In the genomic region with DNA sequence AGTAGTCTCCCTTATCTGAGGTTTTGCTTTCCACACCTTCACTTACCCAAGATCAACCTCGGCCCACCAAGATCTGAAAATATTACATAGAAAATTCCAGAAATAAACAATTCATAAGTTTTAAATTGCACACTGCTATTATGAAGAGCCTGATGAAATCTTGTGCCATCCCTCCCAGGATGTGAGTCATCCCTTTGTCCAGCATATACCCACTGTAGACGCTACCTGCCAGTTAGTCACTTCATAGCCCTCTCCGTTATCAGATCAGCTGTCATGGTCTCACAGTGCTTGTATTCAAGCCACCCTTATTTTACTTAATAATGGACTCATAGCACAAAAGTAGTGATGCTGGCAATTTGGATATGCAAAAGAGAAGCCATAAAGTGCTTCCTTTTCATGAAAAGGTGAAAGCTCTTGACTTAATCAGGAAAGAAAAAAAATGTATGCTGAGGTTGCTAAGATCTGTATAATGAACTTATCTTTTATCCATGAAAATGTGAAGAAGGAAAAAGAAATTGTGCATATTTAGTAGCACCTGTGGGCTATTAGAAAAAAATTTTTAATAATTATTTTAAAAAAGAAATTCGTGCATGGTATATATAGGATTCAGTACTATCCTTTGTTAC, we compare ENCODE assay signal across 2 cellular contexts.
A peak's percentile ranks its signal among the peaks of the same experiment; 100 is the strongest.
TF ChIP-seq lines count a peak whose summit lies in the region.

No MANE protein-coding gene starts in this region.

TF ChIP-seq in A549, 52 proteins besides CTCF, POLR2A, EP300 and RAD21:
- TF ChIP-seq EHF (CRISPR knock-in tag; IDR thresholded peaks at IDR 0.05) (no peak), CEBPB (IDR thresholded peaks at IDR 0.05) (peak; percentile 62 to 65), FOSL2 (IDR thresholded peaks at IDR 0.05) (peak; percentile 89), FOSL2 (CRISPR knock-in tag; IDR thresholded peaks at IDR 0.05) (peak; percentile 83), FOXS1 (CRISPR knock-in tag; IDR thresholded peaks at IDR 0.05) (no peak), GATA3 (IDR thresholded peaks at IDR 0.05; ENCODE audit: borderline replicate concordance) (peak; percentile 50; the same call in 1 of the 2 replicates), ESRRA (IDR thresholded peaks at IDR 0.05; ENCODE audit: borderline replicate concordance, low read length) (no peak), JUN (IDR thresholded peaks at IDR 0.05) (peak; percentile 49 to 69; a peak in 3 of 5 replicates), JUNB (IDR thresholded peaks at IDR 0.05) (peak; percentile 62; the same call in 1 of the 2 replicates)
- TF ChIP-seq, protein P1, sequence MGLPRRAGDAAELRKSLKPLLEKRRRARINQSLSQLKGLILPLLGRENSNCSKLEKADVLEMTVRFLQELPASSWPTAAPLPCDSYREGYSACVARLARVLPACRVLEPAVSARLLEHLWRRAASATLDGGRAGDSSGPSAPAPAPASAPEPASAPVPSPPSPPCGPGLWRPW (IDR thresholded peaks at IDR 0.05) = 0 out of 2 replicates have a peak, but pooled peaks have one; percentile 20
- TF ChIP-seq, protein P2, sequence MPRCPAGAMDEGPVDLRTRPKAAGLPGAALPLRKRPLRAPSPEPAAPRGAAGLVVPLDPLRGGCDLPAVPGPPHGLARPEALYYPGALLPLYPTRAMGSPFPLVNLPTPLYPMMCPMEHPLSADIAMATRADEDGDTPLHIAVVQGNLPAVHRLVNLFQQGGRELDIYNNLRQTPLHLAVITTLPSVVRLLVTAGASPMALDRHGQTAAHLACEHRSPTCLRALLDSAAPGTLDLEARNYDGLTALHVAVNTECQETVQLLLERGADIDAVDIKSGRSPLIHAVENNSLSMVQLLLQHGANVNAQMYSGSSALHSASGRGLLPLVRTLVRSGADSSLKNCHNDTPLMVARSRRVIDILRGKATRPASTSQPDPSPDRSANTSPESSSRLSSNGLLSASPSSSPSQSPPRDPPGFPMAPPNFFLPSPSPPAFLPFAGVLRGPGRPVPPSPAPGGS (IDR thresholded peaks at IDR 0.05) = peak; percentile 21; the same call in 1 of the 3 replicates

TF ChIP-seq in SK-N-SH, 30 proteins besides CTCF, POLR2A, EP300 and RAD21:
- TF ChIP-seq MEF2A (IDR thresholded peaks at IDR 0.05; ENCODE audit: borderline replicate concordance, low read depth) (no peak), NFIC (IDR thresholded peaks at IDR 0.05; ENCODE audit: borderline replicate concordance) (peak; percentile 27; the same call in 1 of the 2 replicates), NRF1 (IDR thresholded peaks at IDR 0.05; ENCODE audit: low read depth, low read length) (no peak), JUND (IDR thresholded peaks at IDR 0.05) (peak; percentile 90), TAF1 (IDR thresholded peaks at IDR 0.05; ENCODE audit: borderline replicate concordance, low read depth, low read length) (peak; percentile 48; the same call in 1 of the 2 replicates), SMC3 (IDR thresholded peaks at IDR 0.05; ENCODE audit: low read depth, low read length) (no peak), RXRA (IDR thresholded peaks at IDR 0.05; ENCODE audit: borderline replicate concordance, low read depth) (no peak), GATA2 (CRISPR knock-in tag; IDR thresholded peaks at IDR 0.05) (no peak), TCF12 (IDR thresholded peaks at IDR 0.05) (peak; percentile 75), TEAD4 (IDR thresholded peaks at IDR 0.05; ENCODE audit: borderline replicate concordance, insufficient read depth) (no peak), YY1 (IDR thresholded peaks at IDR 0.05; ENCODE audit: low read depth) (no peak), RCOR1 (IDR thresholded peaks at IDR 0.05; ENCODE audit: low read length) (no peak), SIN3A (IDR thresholded peaks at IDR 0.05; ENCODE audit: borderline replicate concordance, low read depth, low read length) (0 out of 2 replicates have a peak, but pooled peaks have one; percentile 71), EZH2phosphoT487 (IDR thresholded peaks at IDR 0.05; ENCODE audit: borderline replicate concordance, low read depth) (no peak), FOSL2 (IDR thresholded peaks at IDR 0.05; ENCODE audit: borderline replicate concordance, low read depth) (peak; percentile 90), POLR2AphosphoS5 (IDR thresholded peaks at IDR 0.05; ENCODE audit: low read depth, low read length) (peak; percentile 65; the same call in 1 of the 2 replicates), FOXJ3 (CRISPR knock-in tag; IDR thresholded peaks at IDR 0.05) (no peak), FOXM1 (IDR thresholded peaks at IDR 0.05; ENCODE audit: low read depth) (no peak), MXI1 (IDR thresholded peaks at IDR 0.05; ENCODE audit: low read depth, low read length) (no peak), RFX5 (IDR thresholded peaks at IDR 0.05; ENCODE audit: low read length) (no peak), CHD2 (IDR thresholded peaks at IDR 0.05; ENCODE audit: low read length, partially characterized antibody) (no peak), ELF1 (IDR thresholded peaks at IDR 0.05) (no peak), GABPA (IDR thresholded peaks at IDR 0.05; ENCODE audit: low read depth) (no peak)
- TF ChIP-seq, protein P3, sequence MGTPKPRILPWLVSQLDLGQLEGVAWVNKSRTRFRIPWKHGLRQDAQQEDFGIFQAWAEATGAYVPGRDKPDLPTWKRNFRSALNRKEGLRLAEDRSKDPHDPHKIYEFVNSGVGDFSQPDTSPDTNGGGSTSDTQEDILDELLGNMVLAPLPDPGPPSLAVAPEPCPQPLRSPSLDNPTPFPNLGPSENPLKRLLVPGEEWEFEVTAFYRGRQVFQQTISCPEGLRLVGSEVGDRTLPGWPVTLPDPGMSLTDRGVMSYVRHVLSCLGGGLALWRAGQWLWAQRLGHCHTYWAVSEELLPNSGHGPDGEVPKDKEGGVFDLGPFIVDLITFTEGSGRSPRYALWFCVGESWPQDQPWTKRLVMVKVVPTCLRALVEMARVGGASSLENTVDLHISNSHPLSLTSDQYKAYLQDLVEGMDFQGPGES (IDR thresholded peaks at IDR 0.05; ENCODE audit: low read depth, low read length) = no peak
- TF ChIP-seq, protein P4, sequence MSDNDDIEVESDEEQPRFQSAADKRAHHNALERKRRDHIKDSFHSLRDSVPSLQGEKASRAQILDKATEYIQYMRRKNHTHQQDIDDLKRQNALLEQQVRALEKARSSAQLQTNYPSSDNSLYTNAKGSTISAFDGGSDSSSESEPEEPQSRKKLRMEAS (IDR thresholded peaks at IDR 0.05; ENCODE audit: low read depth) = peak; percentile 34; the same call in 1 of the 2 replicates
- TF ChIP-seq, protein P5, sequence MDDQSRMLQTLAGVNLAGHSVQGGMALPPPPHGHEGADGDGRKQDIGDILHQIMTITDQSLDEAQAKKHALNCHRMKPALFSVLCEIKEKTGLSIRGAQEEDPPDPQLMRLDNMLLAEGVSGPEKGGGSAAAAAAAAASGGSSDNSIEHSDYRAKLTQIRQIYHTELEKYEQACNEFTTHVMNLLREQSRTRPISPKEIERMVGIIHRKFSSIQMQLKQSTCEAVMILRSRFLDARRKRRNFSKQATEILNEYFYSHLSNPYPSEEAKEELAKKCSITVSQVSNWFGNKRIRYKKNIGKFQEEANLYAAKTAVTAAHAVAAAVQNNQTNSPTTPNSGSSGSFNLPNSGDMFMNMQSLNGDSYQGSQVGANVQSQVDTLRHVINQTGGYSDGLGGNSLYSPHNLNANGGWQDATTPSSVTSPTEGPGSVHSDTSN (IDR thresholded peaks at IDR 0.05) = peak; percentile 91
- TF ChIP-seq, protein P6, sequence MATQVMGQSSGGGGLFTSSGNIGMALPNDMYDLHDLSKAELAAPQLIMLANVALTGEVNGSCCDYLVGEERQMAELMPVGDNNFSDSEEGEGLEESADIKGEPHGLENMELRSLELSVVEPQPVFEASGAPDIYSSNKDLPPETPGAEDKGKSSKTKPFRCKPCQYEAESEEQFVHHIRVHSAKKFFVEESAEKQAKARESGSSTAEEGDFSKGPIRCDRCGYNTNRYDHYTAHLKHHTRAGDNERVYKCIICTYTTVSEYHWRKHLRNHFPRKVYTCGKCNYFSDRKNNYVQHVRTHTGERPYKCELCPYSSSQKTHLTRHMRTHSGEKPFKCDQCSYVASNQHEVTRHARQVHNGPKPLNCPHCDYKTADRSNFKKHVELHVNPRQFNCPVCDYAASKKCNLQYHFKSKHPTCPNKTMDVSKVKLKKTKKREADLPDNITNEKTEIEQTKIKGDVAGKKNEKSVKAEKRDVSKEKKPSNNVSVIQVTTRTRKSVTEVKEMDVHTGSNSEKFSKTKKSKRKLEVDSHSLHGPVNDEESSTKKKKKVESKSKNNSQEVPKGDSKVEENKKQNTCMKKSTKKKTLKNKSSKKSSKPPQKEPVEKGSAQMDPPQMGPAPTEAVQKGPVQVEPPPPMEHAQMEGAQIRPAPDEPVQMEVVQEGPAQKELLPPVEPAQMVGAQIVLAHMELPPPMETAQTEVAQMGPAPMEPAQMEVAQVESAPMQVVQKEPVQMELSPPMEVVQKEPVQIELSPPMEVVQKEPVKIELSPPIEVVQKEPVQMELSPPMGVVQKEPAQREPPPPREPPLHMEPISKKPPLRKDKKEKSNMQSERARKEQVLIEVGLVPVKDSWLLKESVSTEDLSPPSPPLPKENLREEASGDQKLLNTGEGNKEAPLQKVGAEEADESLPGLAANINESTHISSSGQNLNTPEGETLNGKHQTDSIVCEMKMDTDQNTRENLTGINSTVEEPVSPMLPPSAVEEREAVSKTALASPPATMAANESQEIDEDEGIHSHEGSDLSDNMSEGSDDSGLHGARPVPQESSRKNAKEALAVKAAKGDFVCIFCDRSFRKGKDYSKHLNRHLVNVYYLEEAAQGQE (IDR thresholded peaks at IDR 0.05; ENCODE audit: low read depth, low read length) = no peak
- TF ChIP-seq, protein P7, sequence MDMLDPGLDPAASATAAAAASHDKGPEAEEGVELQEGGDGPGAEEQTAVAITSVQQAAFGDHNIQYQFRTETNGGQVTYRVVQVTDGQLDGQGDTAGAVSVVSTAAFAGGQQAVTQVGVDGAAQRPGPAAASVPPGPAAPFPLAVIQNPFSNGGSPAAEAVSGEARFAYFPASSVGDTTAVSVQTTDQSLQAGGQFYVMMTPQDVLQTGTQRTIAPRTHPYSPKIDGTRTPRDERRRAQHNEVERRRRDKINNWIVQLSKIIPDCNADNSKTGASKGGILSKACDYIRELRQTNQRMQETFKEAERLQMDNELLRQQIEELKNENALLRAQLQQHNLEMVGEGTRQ (IDR thresholded peaks at IDR 0.05; ENCODE audit: borderline replicate concordance, low read depth, low read length) = no peak
- TF ChIP-seq, protein P8, sequence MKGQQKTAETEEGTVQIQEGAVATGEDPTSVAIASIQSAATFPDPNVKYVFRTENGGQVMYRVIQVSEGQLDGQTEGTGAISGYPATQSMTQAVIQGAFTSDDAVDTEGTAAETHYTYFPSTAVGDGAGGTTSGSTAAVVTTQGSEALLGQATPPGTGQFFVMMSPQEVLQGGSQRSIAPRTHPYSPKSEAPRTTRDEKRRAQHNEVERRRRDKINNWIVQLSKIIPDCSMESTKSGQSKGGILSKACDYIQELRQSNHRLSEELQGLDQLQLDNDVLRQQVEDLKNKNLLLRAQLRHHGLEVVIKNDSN (IDR thresholded peaks at IDR 0.05; ENCODE audit: borderline replicate concordance, low read depth) = no peak
- TF ChIP-seq, protein P9, sequence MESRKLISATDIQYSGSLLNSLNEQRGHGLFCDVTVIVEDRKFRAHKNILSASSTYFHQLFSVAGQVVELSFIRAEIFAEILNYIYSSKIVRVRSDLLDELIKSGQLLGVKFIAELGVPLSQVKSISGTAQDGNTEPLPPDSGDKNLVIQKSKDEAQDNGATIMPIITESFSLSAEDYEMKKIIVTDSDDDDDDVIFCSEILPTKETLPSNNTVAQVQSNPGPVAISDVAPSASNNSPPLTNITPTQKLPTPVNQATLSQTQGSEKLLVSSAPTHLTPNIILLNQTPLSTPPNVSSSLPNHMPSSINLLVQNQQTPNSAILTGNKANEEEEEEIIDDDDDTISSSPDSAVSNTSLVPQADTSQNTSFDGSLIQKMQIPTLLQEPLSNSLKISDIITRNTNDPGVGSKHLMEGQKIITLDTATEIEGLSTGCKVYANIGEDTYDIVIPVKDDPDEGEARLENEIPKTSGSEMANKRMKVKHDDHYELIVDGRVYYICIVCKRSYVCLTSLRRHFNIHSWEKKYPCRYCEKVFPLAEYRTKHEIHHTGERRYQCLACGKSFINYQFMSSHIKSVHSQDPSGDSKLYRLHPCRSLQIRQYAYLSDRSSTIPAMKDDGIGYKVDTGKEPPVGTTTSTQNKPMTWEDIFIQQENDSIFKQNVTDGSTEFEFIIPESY (IDR thresholded peaks at IDR 0.05; ENCODE audit: borderline replicate concordance, low read depth) = no peak
